In genomic region chr1:40476924-40477679, GRCh38 we compare ENCODE assay signal across 8 cellular contexts. TPM values are rescaled to one million over a fixed set of nuclear protein-coding genes. Genes with fewer than 3 reads are reported as not detected.
DNase-seq lines count a peak whose midpoint lies in the region; ATAC-seq and TF ChIP-seq lines count a peak whose summit lies in the region.

TSS of gene ZFP69 (plus strand) at chr1:40477290. CDS start at chr1:40479362, 2,072 bp downstream.

- H3K4me1 Mint-ChIP-seq in chondrocyte (ENCODE audit: low read depth), result peaks cover 23% of the 10 kb centered on the region

- no peaks in the 10 kb centered on the region for H3K27me3 Mint-ChIP-seq in chondrocyte (ENCODE audit: low read depth)

- peak within 1 kb of the TSS; percentile 79 for H3K27ac Mint-ChIP-seq in chondrocyte (ENCODE audit: unreplicated experiment)

- peaks cover 43% of the 10 kb centered on the region for H3K9me3 Mint-ChIP-seq in chondrocyte (ENCODE audit: low read depth)

- ATAC-seq in HG02623 (IDR thresholded peaks at IDR 0.05; ENCODE audit: unreplicated experiment), result peak; percentile 73
- ATAC-seq in left lobe of liver, result peak; percentile 96
- ATAC-seq in HG02973 (IDR thresholded peaks at IDR 0.05; ENCODE audit: unreplicated experiment), result no peak

- TF ChIP-seq CTCF in chondrocyte (IDR thresholded peaks at IDR 0.05), result no peak

- H3K4me3 Mint-ChIP-seq in chondrocyte (ENCODE audit: unreplicated experiment), result peak within 1 kb of the TSS; percentile 85

- DNase-seq in GF-D8 (lab: John Stamatoyannopoulos, UW), result peak; percentile 32
- peak; percentile 76 for DNase-seq in NCI-H2171 (lab: John Stamatoyannopoulos, UW)
- DNase-seq in activated CD4-positive, alpha-beta T cell treated with anti-CD3 and anti-CD28 coated beads for 24 hours (ENCODE audit: low read depth in 2 of 2), result peak; percentile 30 to 51
- DNase-seq in chondrocyte (ENCODE audit: low spot score), result no peak
- peak; percentile 63 for DNase-seq in left lobe of liver (ENCODE audit: low spot score)
- DNase-seq in stimulated activated CD4-positive, alpha-beta T cell treated with anti-CD3 and anti-CD28 coated beads, Interleukin-2, amount 100 ng/mL, for 24 hours, result peak; percentile 63 to 79

- peaks cover 20% of the 10 kb centered on the region for H3K36me3 Mint-ChIP-seq in chondrocyte (ENCODE audit: low read depth)

RNA-seq across cellular contexts. Expression of gene ZFP69, which starts in this region (rescaled TPM):
- total RNA-seq in chondrocyte (4.5 to 4.9 TPM (median 4.5 TPM) in 3 replicates), left lobe of liver (1.1 TPM)
